Comparison of ENCODE assay signal across 2 cellular contexts in the genomic region with DNA sequence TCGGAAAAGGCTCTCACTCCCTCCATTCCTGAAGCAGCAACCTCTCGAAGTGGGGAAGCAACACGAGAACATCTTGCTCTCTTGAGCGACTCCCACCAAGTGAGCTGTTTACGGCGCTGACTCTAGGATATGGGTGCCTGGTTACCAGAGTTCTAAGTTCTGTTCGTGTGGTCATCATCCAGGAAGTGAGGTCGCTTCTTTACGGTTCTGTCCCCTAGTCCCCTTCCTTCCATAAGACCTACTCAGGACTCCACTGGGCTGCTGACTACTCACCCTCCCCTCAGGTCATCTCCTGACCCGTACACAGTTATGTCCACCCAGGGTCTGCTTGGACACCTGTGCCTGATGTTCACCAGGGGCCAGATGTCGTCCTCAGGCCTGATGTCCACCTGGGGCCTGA. TPM values are rescaled to one million over a fixed set of nuclear protein-coding genes. Genes with fewer than 3 reads are reported as not detected.
"Had no signal": no experiment of that assay in that cellular context is flagged by ENCODE, and none has a peak within 500 bp of the region (broad histone marks: within the 10 kb centered on the region; RNA-seq: fewer than 3 reads in every experiment).

Gene CDRT15, minus strand, starts transcription at position 101 of the 400 bp plus-strand sequence. Its CDS starts 29 bp downstream, at position 72.

RNA-seq across cellular contexts. Expression of gene CDRT15, which starts in this region (rescaled TPM):
- total RNA-seq: G401, GM12878 had no signal
